ENCODE assay signal across 1 cellular context in the genomic region with DNA sequence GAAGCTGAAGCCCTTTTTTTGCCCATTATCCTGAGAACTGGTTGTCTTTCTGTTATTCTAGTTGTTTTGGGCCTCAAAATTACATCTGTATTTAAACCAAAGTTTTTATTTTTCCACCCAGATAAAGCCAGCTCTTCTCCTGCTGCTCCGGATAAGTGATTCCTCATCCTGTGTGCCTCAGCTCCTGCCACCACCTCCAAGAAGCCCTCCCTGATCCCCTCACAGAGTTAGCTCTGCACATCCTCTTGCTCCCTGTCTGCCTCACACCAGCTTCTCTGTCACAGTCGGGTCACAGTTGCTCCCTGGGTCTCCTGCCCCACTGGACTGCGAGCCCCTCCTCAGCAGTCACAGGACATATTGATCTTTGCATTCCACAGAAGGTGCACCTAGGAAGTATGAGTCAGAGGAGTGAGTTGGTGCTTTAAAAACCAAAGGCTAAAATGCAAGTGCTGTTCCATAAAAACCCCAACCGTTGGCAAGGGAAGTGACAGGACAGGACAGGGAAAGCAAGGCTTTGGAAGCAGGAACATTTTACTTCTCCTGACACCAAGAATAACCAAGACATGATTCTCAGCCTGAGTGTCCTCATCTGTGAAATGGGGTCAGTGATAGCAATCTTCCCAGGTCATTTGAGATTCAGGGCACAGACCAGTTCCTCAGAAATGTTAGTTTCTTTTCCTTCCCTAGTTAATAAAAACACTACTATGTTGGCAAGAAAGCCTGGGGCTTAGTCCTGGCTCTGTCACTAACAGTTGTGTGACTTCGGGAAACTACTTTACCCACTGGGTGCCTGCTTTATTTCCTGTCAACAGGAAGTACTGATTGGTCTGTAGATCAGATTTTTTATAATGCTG.
TF ChIP-seq lines count a peak whose summit lies in the region.

No MANE protein-coding gene starts in this region.

TF ChIP-seq in HepG2, 621 proteins besides CTCF, POLR2A, EP300 and RAD21 (continued from another document and continues in another):
- TF ChIP-seq, protein P1, sequence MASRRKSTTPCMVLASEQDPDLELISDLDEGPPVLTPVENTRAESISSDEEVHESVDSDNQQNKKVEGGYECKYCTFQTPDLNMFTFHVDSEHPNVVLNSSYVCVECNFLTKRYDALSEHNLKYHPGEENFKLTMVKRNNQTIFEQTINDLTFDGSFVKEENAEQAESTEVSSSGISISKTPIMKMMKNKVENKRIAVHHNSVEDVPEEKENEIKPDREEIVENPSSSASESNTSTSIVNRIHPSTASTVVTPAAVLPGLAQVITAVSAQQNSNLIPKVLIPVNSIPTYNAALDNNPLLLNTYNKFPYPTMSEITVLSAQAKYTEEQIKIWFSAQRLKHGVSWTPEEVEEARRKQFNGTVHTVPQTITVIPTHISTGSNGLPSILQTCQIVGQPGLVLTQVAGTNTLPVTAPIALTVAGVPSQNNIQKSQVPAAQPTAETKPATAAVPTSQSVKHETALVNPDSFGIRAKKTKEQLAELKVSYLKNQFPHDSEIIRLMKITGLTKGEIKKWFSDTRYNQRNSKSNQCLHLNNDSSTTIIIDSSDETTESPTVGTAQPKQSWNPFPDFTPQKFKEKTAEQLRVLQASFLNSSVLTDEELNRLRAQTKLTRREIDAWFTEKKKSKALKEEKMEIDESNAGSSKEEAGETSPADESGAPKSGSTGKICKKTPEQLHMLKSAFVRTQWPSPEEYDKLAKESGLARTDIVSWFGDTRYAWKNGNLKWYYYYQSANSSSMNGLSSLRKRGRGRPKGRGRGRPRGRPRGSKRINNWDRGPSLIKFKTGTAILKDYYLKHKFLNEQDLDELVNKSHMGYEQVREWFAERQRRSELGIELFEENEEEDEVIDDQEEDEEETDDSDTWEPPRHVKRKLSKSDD (CRISPR knock-in tag; IDR thresholded peaks at IDR 0.05; ENCODE audit: low read depth): no peak
- TF ChIP-seq MED1 (CRISPR knock-in tag; IDR thresholded peaks at IDR 0.05) (peak; percentile 23; the same call in 1 of the 2 replicates), ZNF143 (CRISPR knock-in tag; IDR thresholded peaks at IDR 0.05) (no peak), BRD4 (CRISPR knock-in tag; IDR thresholded peaks at IDR 0.05) (no peak), TARDBP (CRISPR knock-in tag; IDR thresholded peaks at IDR 0.05) (no peak), ZNF160 (CRISPR knock-in tag; IDR thresholded peaks at IDR 0.05) (no peak), TAF15 (IDR thresholded peaks at IDR 0.05; ENCODE audit: low read depth, low read length, poor library complexity, severe bottlenecking) (no peak), NFE2 (CRISPR knock-in tag; IDR thresholded peaks at IDR 0.05) (no peak), GLI4 (CRISPR knock-in tag; IDR thresholded peaks at IDR 0.05; ENCODE audit: borderline replicate concordance) (no peak), JUND (CRISPR knock-in tag; IDR thresholded peaks at IDR 0.05) (peak; percentile 74; the same call in 1 of the 2 replicates), U2AF2 (IDR thresholded peaks at IDR 0.05; ENCODE audit: low read depth, low read length) (no peak), MXD1 (CRISPR knock-in tag; IDR thresholded peaks at IDR 0.05) (no peak), SKIL (CRISPR knock-in tag; IDR thresholded peaks at IDR 0.05; ENCODE audit: borderline replicate concordance) (no peak), ZBTB8A (CRISPR knock-in tag; IDR thresholded peaks at IDR 0.05; ENCODE audit: borderline replicate concordance, low read depth) (no peak), ZNF513 (CRISPR knock-in tag; conservative IDR thresholded peaks at IDR 0.05) (no peak), ZNF333 (CRISPR knock-in tag; IDR thresholded peaks at IDR 0.05; ENCODE audit: borderline replicate concordance) (no peak), MXD3 (CRISPR knock-in tag; IDR thresholded peaks at IDR 0.05) (no peak), ZNF570 (CRISPR knock-in tag; IDR thresholded peaks at IDR 0.05; ENCODE audit: borderline replicate concordance) (no peak), ZNF33B (CRISPR knock-in tag; IDR thresholded peaks at IDR 0.05) (no peak), PATZ1 (CRISPR knock-in tag; IDR thresholded peaks at IDR 0.05) (no peak), PHF20 (CRISPR knock-in tag; IDR thresholded peaks at IDR 0.05) (no peak), SMARCE1 (IDR thresholded peaks at IDR 0.05; ENCODE audit: borderline replicate concordance) (no peak), ZNF263 (CRISPR knock-in tag; IDR thresholded peaks at IDR 0.05) (peak; percentile 47; the same call in 1 of the 2 replicates), ZNF558 (CRISPR knock-in tag; IDR thresholded peaks at IDR 0.05; ENCODE audit: borderline replicate concordance) (no peak), ZNF891 (CRISPR knock-in tag; IDR thresholded peaks at IDR 0.05) (no peak), EEA1 (CRISPR knock-in tag; IDR thresholded peaks at IDR 0.05; ENCODE audit: borderline replicate concordance) (no peak), BCLAF1 (IDR thresholded peaks at IDR 0.05) (no peak), MED13 (CRISPR knock-in tag; IDR thresholded peaks at IDR 0.05) (no peak), JUN (CRISPR knock-in tag; IDR thresholded peaks at IDR 0.05) (no peak), ADNP (CRISPR knock-in tag; IDR thresholded peaks at IDR 0.05) (no peak), ZSCAN12 (CRISPR knock-in tag; IDR thresholded peaks at IDR 0.05) (no peak)
- TF ChIP-seq, protein P2, sequence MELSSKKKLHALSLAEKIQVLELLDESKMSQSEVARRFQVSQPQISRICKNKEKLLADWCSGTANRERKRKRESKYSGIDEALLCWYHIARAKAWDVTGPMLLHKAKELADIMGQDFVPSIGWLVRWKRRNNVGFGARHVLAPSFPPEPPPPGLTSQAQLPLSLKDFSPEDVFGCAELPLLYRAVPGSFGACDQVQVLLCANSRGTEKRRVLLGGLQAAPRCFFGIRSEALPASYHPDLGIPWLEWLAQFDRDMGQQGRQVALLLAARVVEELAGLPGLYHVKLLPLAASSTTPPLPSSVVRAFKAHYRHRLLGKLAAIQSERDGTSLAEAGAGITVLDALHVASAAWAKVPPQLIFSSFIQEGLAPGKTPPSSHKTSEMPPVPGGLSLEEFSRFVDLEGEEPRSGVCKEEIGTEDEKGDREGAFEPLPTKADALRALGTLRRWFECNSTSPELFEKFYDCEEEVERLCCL (CRISPR knock-in tag; IDR thresholded peaks at IDR 0.05; ENCODE audit: borderline replicate concordance): no peak
- TF ChIP-seq, protein P3, sequence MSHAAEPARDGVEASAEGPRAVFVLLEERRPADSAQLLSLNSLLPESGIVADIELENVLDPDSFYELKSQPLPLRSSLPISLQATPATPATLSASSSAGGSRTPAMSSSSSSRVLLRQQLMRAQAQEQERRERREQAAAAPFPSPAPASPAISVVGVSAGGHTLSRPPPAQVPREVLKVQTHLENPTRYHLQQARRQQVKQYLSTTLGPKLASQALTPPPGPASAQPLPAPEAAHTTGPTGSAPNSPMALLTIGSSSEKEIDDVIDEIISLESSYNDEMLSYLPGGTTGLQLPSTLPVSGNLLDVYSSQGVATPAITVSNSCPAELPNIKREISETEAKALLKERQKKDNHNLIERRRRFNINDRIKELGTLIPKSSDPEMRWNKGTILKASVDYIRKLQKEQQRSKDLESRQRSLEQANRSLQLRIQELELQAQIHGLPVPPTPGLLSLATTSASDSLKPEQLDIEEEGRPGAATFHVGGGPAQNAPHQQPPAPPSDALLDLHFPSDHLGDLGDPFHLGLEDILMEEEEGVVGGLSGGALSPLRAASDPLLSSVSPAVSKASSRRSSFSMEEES (CRISPR knock-in tag; IDR thresholded peaks at IDR 0.05): peak; percentile 84
- TF ChIP-seq, protein P4, sequence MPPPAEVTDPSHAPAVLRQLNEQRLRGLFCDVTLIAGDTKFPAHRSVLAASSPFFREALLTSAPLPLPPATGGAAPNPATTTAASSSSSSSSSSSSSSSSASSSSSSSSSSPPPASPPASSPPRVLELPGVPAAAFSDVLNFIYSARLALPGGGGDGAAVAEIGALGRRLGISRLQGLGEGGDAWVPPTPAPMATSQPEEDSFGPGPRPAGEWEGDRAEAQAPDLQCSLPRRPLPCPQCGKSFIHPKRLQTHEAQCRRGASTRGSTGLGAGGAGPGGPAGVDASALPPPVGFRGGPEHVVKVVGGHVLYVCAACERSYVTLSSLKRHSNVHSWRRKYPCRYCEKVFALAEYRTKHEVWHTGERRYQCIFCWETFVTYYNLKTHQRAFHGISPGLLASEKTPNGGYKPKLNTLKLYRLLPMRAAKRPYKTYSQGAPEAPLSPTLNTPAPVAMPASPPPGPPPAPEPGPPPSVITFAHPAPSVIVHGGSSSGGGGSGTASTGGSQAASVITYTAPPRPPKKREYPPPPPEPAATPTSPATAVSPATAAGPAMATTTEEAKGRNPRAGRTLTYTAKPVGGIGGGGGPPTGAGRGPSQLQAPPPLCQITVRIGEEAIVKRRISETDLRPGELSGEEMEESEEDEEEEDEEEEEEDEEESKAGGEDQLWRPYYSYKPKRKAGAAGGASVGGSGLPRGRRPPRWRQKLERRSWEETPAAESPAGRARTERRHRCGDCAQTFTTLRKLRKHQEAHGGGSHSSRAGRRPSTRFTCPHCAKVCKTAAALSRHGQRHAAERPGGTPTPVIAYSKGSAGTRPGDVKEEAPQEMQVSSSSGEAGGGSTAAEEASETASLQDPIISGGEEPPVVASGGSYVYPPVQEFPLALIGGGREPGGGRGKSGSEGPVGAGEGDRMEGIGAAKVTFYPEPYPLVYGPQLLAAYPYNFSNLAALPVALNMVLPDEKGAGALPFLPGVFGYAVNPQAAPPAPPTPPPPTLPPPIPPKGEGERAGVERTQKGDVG (CRISPR knock-in tag; IDR thresholded peaks at IDR 0.05; ENCODE audit: borderline replicate concordance): no peak
- TF ChIP-seq, protein P5, sequence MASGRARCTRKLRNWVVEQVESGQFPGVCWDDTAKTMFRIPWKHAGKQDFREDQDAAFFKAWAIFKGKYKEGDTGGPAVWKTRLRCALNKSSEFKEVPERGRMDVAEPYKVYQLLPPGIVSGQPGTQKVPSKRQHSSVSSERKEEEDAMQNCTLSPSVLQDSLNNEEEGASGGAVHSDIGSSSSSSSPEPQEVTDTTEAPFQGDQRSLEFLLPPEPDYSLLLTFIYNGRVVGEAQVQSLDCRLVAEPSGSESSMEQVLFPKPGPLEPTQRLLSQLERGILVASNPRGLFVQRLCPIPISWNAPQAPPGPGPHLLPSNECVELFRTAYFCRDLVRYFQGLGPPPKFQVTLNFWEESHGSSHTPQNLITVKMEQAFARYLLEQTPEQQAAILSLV (CRISPR knock-in tag; IDR thresholded peaks at IDR 0.05; ENCODE audit: borderline replicate concordance): no peak
